ENCODE assay signal across 17 cellular contexts in genomic region chr18:71431689-71432088, GRCh38.
DNase-seq lines count a peak whose midpoint lies in the region; ATAC-seq, FAIRE-seq and TF ChIP-seq lines count a peak whose summit lies in the region.
"Had no signal": no experiment of that assay in that cellular context is flagged by ENCODE, and none has a peak within 500 bp of the region (broad histone marks: within the 10 kb centered on the region; RNA-seq: fewer than 3 reads in every experiment).

No MANE protein-coding gene starts in this region.

- H4K20me1 ChIP-seq in Karpas-422 (ENCODE audit: insufficient read depth, low read depth, low read length): no peaks in the 10 kb centered on the region

- no peaks in the 10 kb centered on the region for H3K36me3 ChIP-seq in spleen
- no peaks in the 10 kb centered on the region for H3K36me3 ChIP-seq in Karpas-422 (ENCODE audit: insufficient read depth, low read length)
- H3K36me3 ChIP-seq in small intestine (ENCODE audit: control insufficient read depth in 2 of 2, insufficient read depth in 2 of 2, low read length in 2 of 2): no peaks in the 10 kb centered on the region
- H3K36me3 ChIP-seq: BE2C had no signal

- no peaks in the 10 kb centered on the region for H3K9me2 ChIP-seq in Karpas-422 (replicated peaks; ENCODE audit: insufficient read depth, low read length)

- TF ChIP-seq POLR2A in spleen (IDR thresholded peaks at IDR 0.05): no peak
- TF ChIP-seq POLR2A in lower leg skin (IDR thresholded peaks at IDR 0.05): no peak

- H3K4me1 ChIP-seq in spleen (no peaks in the 10 kb centered on the region), Karpas-422 (ENCODE audit: low read length) (no peaks in the 10 kb centered on the region), small intestine (ENCODE audit: control insufficient read depth in 2 of 2, insufficient read depth in 1 of 2, low read depth in 1 of 2, low read length in 1 of 2) (no peaks in the 10 kb centered on the region)
- H3K4me1 ChIP-seq: BE2C, Caco-2 had no signal

- DNase-seq in dermis blood vessel endothelial cell (peak; percentile 39), glomerular endothelial cell (ENCODE audit: extremely low read depth, low read depth, low spot score) (peak; percentile 5), spleen (no peak), Karpas-422 (no peak), lower leg skin (ENCODE audit: low spot score in 2 of 2) (no peak), small intestine (no peak)
- DNase-seq: ACHN; BE2C; Caco-2; CD4-positive, CD25-positive, alpha-beta regulatory T cell; CD8-positive, alpha-beta memory T cell; H9 had no signal

- FAIRE-seq in small intestine (lab: Jason Lieb, UNC): no peak
- FAIRE-seq: G401.6, GM12891, GM19239, H1 had no signal

- peak; percentile 51 for ATAC-seq in SK-N-SH treated with all-trans-retinoic acid at 6 μM for 48 hours

- H3K27me3 ChIP-seq in spleen (replicated peaks in 1 of 7) (no peaks in the 10 kb centered on the region), Karpas-422 (ENCODE audit: low read length) (no peaks in the 10 kb centered on the region), small intestine (ENCODE audit: control insufficient read depth in 2 of 2, insufficient read depth in 2 of 2, low read length in 2 of 2) (no peaks in the 10 kb centered on the region)
- H3K27me3 ChIP-seq: BE2C had no signal

- no peak overlapping the region for H3K9ac ChIP-seq in Karpas-422 (ENCODE audit: low read length)

- H3K9me3 ChIP-seq in spleen (no peaks in the 10 kb centered on the region), Karpas-422 (ENCODE audit: low read length) (peaks cover 43% of the 10 kb centered on the region), small intestine (ENCODE audit: control insufficient read depth, low read depth) (no peaks in the 10 kb centered on the region)
- H3K9me3 ChIP-seq: BE2C, Caco-2 had no signal

- intact Hi-C loops in spleen (cut with DNase I; ENCODE audit: low total_unique reads): no loop called here
- intact Hi-C loops in lower leg skin (cut with DNase I; ENCODE audit: low total_unique reads): no loop called here

- TF ChIP-seq CTCF in spleen (IDR thresholded peaks at IDR 0.05 in 8 of 11, conservative IDR thresholded peaks at IDR 0.05 in 3 of 11): no peak
- no peak for TF ChIP-seq CTCF in lower leg skin (IDR thresholded peaks at IDR 0.05)

- H3K4me2 ChIP-seq in Karpas-422 (ENCODE audit: low read depth, low read length, poor library complexity, severe bottlenecking): no peak overlapping the region

- H3K79me2 ChIP-seq in Karpas-422 (ENCODE audit: low read length): no peaks in the 10 kb centered on the region

- H2AFZ ChIP-seq in Karpas-422 (ENCODE audit: low read length): no peak overlapping the region

- peak overlapping the region in 6 of 8 donors; percentile 7 to 60 (median 28) for H3K27ac ChIP-seq in spleen
- H3K27ac ChIP-seq in Karpas-422 (ENCODE audit: low read length): no peak overlapping the region
- no peak overlapping the region for H3K27ac ChIP-seq in small intestine (ENCODE audit: low read depth in 1 of 2, low read length in 1 of 2)

- H3K4me3 ChIP-seq in spleen: no peak overlapping the region
- no peak overlapping the region for H3K4me3 ChIP-seq in Karpas-422 (ENCODE audit: low read length)
- H3K4me3 ChIP-seq in lower leg skin (ENCODE audit: low read depth, poor library complexity, severe bottlenecking): no peak overlapping the region
- no peak overlapping the region for H3K4me3 ChIP-seq in small intestine (ENCODE audit: low read depth in 1 of 2, low read length in 2 of 2)

TF ChIP-seq in SK-N-SH treated with all-trans-retinoic acid at 6 μM for 48 hours, 23 proteins besides CTCF, POLR2A, EP300 and RAD21 (continues in another document):
- TF ChIP-seq PATZ1 (CRISPR knock-in tag; IDR thresholded peaks at IDR 0.05; ENCODE audit: borderline replicate concordance) (no peak), ZNF8 (CRISPR knock-in tag; IDR thresholded peaks at IDR 0.05) (no peak), PPARA (CRISPR knock-in tag; IDR thresholded peaks at IDR 0.05; ENCODE audit: borderline replicate concordance) (no peak), ESRRG (CRISPR knock-in tag; IDR thresholded peaks at IDR 0.05) (no peak), CSDC2 (CRISPR knock-in tag; IDR thresholded peaks at IDR 0.05) (no peak), TOX (CRISPR knock-in tag; IDR thresholded peaks at IDR 0.05; ENCODE audit: borderline replicate concordance) (no peak), BACH2 (CRISPR knock-in tag; IDR thresholded peaks at IDR 0.05; ENCODE audit: borderline replicate concordance) (no peak), ZFP30 (CRISPR knock-in tag; IDR thresholded peaks at IDR 0.05) (no peak), CREB5 (CRISPR knock-in tag; IDR thresholded peaks at IDR 0.05; ENCODE audit: low read depth) (no peak), ARNTL (CRISPR knock-in tag; IDR thresholded peaks at IDR 0.05; ENCODE audit: borderline replicate concordance, low read depth) (no peak), ZNF70 (CRISPR knock-in tag; IDR thresholded peaks at IDR 0.05) (no peak), ZFP3 (CRISPR knock-in tag; IDR thresholded peaks at IDR 0.05) (no peak), ZC3H10 (CRISPR knock-in tag; IDR thresholded peaks at IDR 0.05) (no peak), GLIS3 (CRISPR knock-in tag; IDR thresholded peaks at IDR 0.05) (no peak), RARB (CRISPR knock-in tag; IDR thresholded peaks at IDR 0.05) (no peak), ISL1 (CRISPR knock-in tag; IDR thresholded peaks at IDR 0.05) (no peak), TCF4 (CRISPR knock-in tag; IDR thresholded peaks at IDR 0.05; ENCODE audit: borderline replicate concordance) (no peak)
- TF ChIP-seq, protein P1, sequence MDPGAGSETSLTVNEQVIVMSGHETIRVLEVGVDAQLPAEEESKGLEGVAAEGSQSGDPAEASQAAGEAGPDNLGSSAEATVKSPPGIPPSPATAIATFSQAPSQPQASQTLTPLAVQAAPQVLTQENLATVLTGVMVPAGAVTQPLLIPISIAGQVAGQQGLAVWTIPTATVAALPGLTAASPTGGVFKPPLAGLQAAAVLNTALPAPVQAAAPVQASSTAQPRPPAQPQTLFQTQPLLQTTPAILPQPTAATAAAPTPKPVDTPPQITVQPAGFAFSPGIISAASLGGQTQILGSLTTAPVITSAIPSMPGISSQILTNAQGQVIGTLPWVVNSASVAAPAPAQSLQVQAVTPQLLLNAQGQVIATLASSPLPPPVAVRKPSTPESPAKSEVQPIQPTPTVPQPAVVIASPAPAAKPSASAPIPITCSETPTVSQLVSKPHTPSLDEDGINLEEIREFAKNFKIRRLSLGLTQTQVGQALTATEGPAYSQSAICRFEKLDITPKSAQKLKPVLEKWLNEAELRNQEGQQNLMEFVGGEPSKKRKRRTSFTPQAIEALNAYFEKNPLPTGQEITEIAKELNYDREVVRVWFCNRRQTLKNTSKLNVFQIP (CRISPR knock-in tag; IDR thresholded peaks at IDR 0.05; ENCODE audit: borderline replicate concordance, low read depth): no peak
- TF ChIP-seq, protein P2, sequence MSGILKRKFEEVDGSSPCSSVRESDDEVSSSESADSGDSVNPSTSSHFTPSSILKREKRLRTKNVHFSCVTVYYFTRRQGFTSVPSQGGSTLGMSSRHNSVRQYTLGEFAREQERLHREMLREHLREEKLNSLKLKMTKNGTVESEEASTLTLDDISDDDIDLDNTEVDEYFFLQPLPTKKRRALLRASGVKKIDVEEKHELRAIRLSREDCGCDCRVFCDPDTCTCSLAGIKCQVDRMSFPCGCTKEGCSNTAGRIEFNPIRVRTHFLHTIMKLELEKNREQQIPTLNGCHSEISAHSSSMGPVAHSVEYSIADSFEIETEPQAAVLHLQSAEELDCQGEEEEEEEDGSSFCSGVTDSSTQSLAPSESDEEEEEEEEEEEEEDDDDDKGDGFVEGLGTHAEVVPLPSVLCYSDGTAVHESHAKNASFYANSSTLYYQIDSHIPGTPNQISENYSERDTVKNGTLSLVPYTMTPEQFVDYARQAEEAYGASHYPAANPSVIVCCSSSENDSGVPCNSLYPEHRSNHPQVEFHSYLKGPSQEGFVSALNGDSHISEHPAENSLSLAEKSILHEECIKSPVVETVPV (CRISPR knock-in tag; IDR thresholded peaks at IDR 0.05): no peak

Comparison
In these comparisons a context has a peak if more than half of its experiments do, and no peak if none do; other contexts are left out.
1. DNase-seq: peak in dermis blood vessel endothelial cell (single experiment) and glomerular endothelial cell (single experiment); none in spleen (single experiment), Karpas-422 (single experiment), lower leg skin (0 of 2) and small intestine (single experiment).
2. H3K27ac ChIP-seq: peak in spleen (6 of 8); none in Karpas-422 (single experiment) and small intestine (0 of 2).